Comparison of ENCODE assay signal across 34 cellular contexts in the genomic region with DNA sequence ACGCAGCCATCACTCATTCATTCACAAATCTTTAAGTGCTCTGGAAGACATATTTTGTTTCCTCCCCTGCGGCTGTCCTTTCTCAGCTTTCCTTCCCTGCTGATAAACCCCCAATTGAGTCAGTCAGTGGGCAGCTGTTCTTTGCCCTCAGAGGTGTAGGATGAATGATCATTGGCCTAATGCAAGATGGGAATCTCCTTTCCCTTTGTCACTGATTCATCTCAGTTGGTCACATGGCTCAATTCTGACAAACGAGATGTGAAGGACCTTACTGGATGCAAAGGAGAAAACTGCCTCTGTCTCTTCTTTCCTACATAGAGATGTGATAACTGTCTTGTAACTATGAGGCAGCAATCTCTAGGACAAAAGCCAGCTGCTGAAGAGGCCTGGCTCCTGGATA. TPM values are rescaled to one million over a fixed set of nuclear protein-coding genes. Genes with fewer than 3 reads are reported as not detected.
DNase-seq lines count a peak whose midpoint lies in the region; ATAC-seq and TF ChIP-seq lines count a peak whose summit lies in the region.
"Had no signal": no experiment of that assay in that cellular context is flagged by ENCODE, and none has a peak within 500 bp of the region (broad histone marks: within the 10 kb centered on the region; RNA-seq: fewer than 3 reads in every experiment).

No MANE protein-coding gene starts in this region.

- no peak overlapping the region for H2BK120ac ChIP-seq in neuronal stem cell (ENCODE audit: low read depth, low read length)

- H3K4ac ChIP-seq in neuronal stem cell (ENCODE audit: low read length) = no peak overlapping the region

- H3K4me3 ChIP-seq in neuronal stem cell (ENCODE audit: low read length in 2 of 2) (no peak overlapping the region), PC-3 (ENCODE audit: low read length) (no peak overlapping the region), left lung (no peak overlapping the region)
- H3K4me3 ChIP-seq: cardiac muscle cell, coronary artery, GM23338, Peyer's patch, right atrium auricular region, uterus had no signal

- H3K79me1 ChIP-seq in neuronal stem cell (ENCODE audit: low read depth, low read length) = no peaks in the 10 kb centered on the region

- H3K36me3 ChIP-seq in neuronal stem cell (replicated peaks in 1 of 2; ENCODE audit: control insufficient read depth in 2 of 2, insufficient read depth in 2 of 2, low read length in 2 of 2) (no peaks in the 10 kb centered on the region), PC-3 (ENCODE audit: low read depth, low read length) (no peaks in the 10 kb centered on the region), left lung (peaks cover 0 to 5% of the 10 kb centered on the region in 2 donors)
- H3K36me3 ChIP-seq: cardiac muscle cell, Peyer's patch, right atrium auricular region, uterus had no signal

- H3K4me2 ChIP-seq in neuronal stem cell (ENCODE audit: insufficient read depth, low read length, poor library complexity, severe bottlenecking) (no peak overlapping the region), PC-3 (ENCODE audit: low read length) (no peak overlapping the region)
- H3K4me2 ChIP-seq: GM23338 had no signal

- H3K9ac ChIP-seq in neuronal stem cell (ENCODE audit: low read depth, low read length, poor library complexity) (no peak overlapping the region), PC-3 (ENCODE audit: low read length) (no peak overlapping the region)

- H3K23ac ChIP-seq in neuronal stem cell (ENCODE audit: low read depth, low read length, poor library complexity) = no peak overlapping the region

- whole genome bisulfite sequencing in neuronal stem cell (ENCODE audit: extremely low coverage in 2 of 2, insufficient read length in 2 of 2, insufficient replicate concordance in 1 of 2), 2 donors = no CpG with 5 or more reads among the region's 3 CpGs

- H3K18ac ChIP-seq in neuronal stem cell (ENCODE audit: low read length) = no peak overlapping the region

- H3K4me1 ChIP-seq in neuronal stem cell (ENCODE audit: control insufficient read depth in 2 of 2, insufficient read depth in 1 of 2, low read depth in 1 of 2, low read length in 2 of 2) = peaks cover 0 to 3% of the 10 kb centered on the region in 2 donors
- H3K4me1 ChIP-seq in PC-3 (ENCODE audit: insufficient read depth, low read length) = peaks cover 25% of the 10 kb centered on the region
- H3K4me1 ChIP-seq in left lung = no peaks in the 10 kb centered on the region
- H3K4me1 ChIP-seq: Peyer's patch, right atrium auricular region, uterus had no signal

- no peak overlapping the region for H4K91ac ChIP-seq in neuronal stem cell (ENCODE audit: low read depth, low read length, poor library complexity)

- H2BK5ac ChIP-seq in neuronal stem cell (ENCODE audit: low read length) = no peak overlapping the region

- H4K8ac ChIP-seq in neuronal stem cell (ENCODE audit: low read depth, low read length) = no peak overlapping the region

- POLR2A ChIA-PET in PC-3 (lab: Charles Lee; ENCODE audit: unreplicated experiment) = interaction anchor here (0.5 kb wide), 1 partner anchor 20 kb away, joined by 6 read pairs; no protein-coding TSS in a partner anchor

- no peak overlapping the region for H2BK12ac ChIP-seq in neuronal stem cell (ENCODE audit: low read length)

- H3K4me3 Mint-ChIP-seq in IgD-negative memory B cell = no peak overlapping the region
- H3K4me3 Mint-ChIP-seq: activated CD4-positive, alpha-beta T cell treated with anti-CD3 and anti-CD28 coated beads, Interleukin-2, amount 10 ng/mL, durations not matched to agents 24 days and 14 days; GM23338; neural crest cell; stimulated activated naive CD8-positive, alpha-beta T cell treated with anti-CD3 and anti-CD28 coated beads, Interleukin-15, amount 100 ng/mL, for 72 hours; T-cell had no signal

- in situ Hi-C loops in Caki2 (cut with HindIII; ENCODE audit: low pct_unique_long_range_greater_than_20kb, low sequenced_read_pairs) = no loop called here

- no peaks in the 10 kb centered on the region for H3K36me3 Mint-ChIP-seq in IgD-negative memory B cell

- no peak overlapping the region for H3K14ac ChIP-seq in neuronal stem cell (ENCODE audit: low read length)

- DNase-seq in Caki2 (ENCODE audit: low read depth) (peak; percentile 10), amniotic epithelial cell (ENCODE audit: low read depth) (peak; percentile 45), neuronal stem cell (ENCODE audit: low spot score) (no peak), PC-3 (no peak), left lung (no peak), DMS153 (lab: John Stamatoyannopoulos, UW) (no peak)
- DNase-seq: activated CD4-positive, alpha-beta T cell treated with anti-CD3 and anti-CD28 coated beads, Interleukin-2, amount 10 ng/mL, durations not matched to agents 24 days and 14 days; activated effector memory CD4-positive, alpha-beta T cell treated with Interleukin-2 at 50 U/mL for 16 hours; activated T-cell treated with anti-CD3 and anti-CD28 coated beads, Interleukin-2, amount 50 U/mL, for 1 hour; anterior cingulate cortex; C1 segment of cervical spinal cord; COR-L47; DND-41; effector CD8-positive, alpha-beta T cell; hypothalamus; NCI-H1930; NCI-H526; Peyer's patch; posterior cingulate gyrus; stimulated activated CD4-positive, alpha-beta T cell treated with anti-CD3 and anti-CD28 coated beads, Interleukin-2, amount 100 ng/mL, for 24 hours; stimulated activated CD8-positive, alpha-beta memory T cell treated with anti-CD3 and anti-CD28 coated beads, Interleukin-4, amount 100 ng/mL, for 48 hours; stimulated activated naive CD8-positive, alpha-beta T cell treated with anti-CD3 and anti-CD28 coated beads, Interleukin-15, amount 100 ng/mL, for 72 hours; T-cell; uterus had no signal

- H3K27ac ChIP-seq in neuronal stem cell (replicated peaks; ENCODE audit: low read length) (no peak overlapping the region), PC-3 (ENCODE audit: low read length) (no peak overlapping the region), left lung (no peak overlapping the region)
- H3K27ac ChIP-seq: cardiac muscle cell, coronary artery, epithelial cell of prostate, Peyer's patch, right atrium auricular region, uterus had no signal

- H4K20me1 ChIP-seq in PC-3 (ENCODE audit: low read length) = no peaks in the 10 kb centered on the region

- H3K4me1 Mint-ChIP-seq in IgD-negative memory B cell = peaks cover 22 to 41% (median 31%) of the 10 kb centered on the region in 3 donors
- H3K4me1 Mint-ChIP-seq: activated CD4-positive, alpha-beta T cell treated with anti-CD3 and anti-CD28 coated beads, Interleukin-2, amount 10 ng/mL, durations not matched to agents 24 days and 14 days; stimulated activated naive CD8-positive, alpha-beta T cell treated with anti-CD3 and anti-CD28 coated beads, Interleukin-15, amount 100 ng/mL, for 72 hours had no signal

- peaks cover 0 to 3% of the 10 kb centered on the region in 2 donors for H3K9me3 ChIP-seq in neuronal stem cell (replicated peaks in 1 of 2; ENCODE audit: control insufficient read depth in 2 of 2, insufficient read depth in 1 of 2, low read depth in 1 of 2, low read length in 2 of 2)
- no peaks in the 10 kb centered on the region for H3K9me3 ChIP-seq in PC-3 (ENCODE audit: low read length)
- peaks cover 0 to 19% of the 10 kb centered on the region in 2 donors for H3K9me3 ChIP-seq in left lung
- H3K9me3 ChIP-seq: uterus had no signal

- no peak overlapping the region for H2AK5ac ChIP-seq in neuronal stem cell (ENCODE audit: low read depth, low read length)

- no peaks in the 10 kb centered on the region for H3K27me3 Mint-ChIP-seq in IgD-negative memory B cell
- H3K27me3 Mint-ChIP-seq: activated CD4-positive, alpha-beta T cell treated with anti-CD3 and anti-CD28 coated beads, Interleukin-2, amount 10 ng/mL, durations not matched to agents 24 days and 14 days; stimulated activated naive CD8-positive, alpha-beta T cell treated with anti-CD3 and anti-CD28 coated beads, Interleukin-15, amount 100 ng/mL, for 72 hours; T-cell had no signal

- BruUV-seq in PC-3 (replicated peaks; lab: Mats Ljungman, UMichigan) = no TSS peak

- CTCF ChIA-PET in PC-3 (lab: Charles Lee) = no interaction called here

- H3K27ac Mint-ChIP-seq in IgD-negative memory B cell = peak overlapping the region in 2 of 3 donors; percentile 35 to 82
- H3K27ac Mint-ChIP-seq: activated CD4-positive, alpha-beta T cell treated with anti-CD3 and anti-CD28 coated beads, Interleukin-2, amount 10 ng/mL, durations not matched to agents 24 days and 14 days; activated naive CD4-positive, alpha-beta T cell treated with anti-CD3 and anti-CD28 coated beads, Interleukin-2, amount 50 U/mL, for 72 hours; GM23338; stimulated activated naive CD8-positive, alpha-beta T cell treated with anti-CD3 and anti-CD28 coated beads, Interleukin-15, amount 100 ng/mL, for 72 hours; T-cell had no signal

- no peaks in the 10 kb centered on the region for H3F3A ChIP-seq in PC-3 (ENCODE audit: low read length, unreplicated experiment)

- intact Hi-C loops in PC-3 (cut with micrococcal nuclease) (no loop called here), left lung (cut with DNase I) (no loop called here)

- TF ChIP-seq CTCF in PC-3 (conservative IDR thresholded peaks at IDR 0.05; ENCODE audit: low read depth, low read length) (no peak), left lung (IDR thresholded peaks at IDR 0.05) (no peak)

- H3K79me2 ChIP-seq in PC-3 (ENCODE audit: low read length) = no peaks in the 10 kb centered on the region

- H2BK15ac ChIP-seq in neuronal stem cell (ENCODE audit: low read length) = no peak overlapping the region

- H2AFZ ChIP-seq in neuronal stem cell (ENCODE audit: low read length) = peak overlapping the region; percentile 38
- no peak overlapping the region for H2AFZ ChIP-seq in PC-3 (ENCODE audit: low read length)
- H2AFZ ChIP-seq: GM23338 had no signal

- H3K9me3 Mint-ChIP-seq in IgD-negative memory B cell = peaks cover 3 to 5% (median 3%) of the 10 kb centered on the region in 3 donors
- H3K9me3 Mint-ChIP-seq: activated CD4-positive, alpha-beta T cell treated with anti-CD3 and anti-CD28 coated beads, Interleukin-2, amount 10 ng/mL, durations not matched to agents 24 days and 14 days had no signal

- ATAC-seq in PC-3 (no peak), left lung (no peak)
- ATAC-seq: activated naive CD4-positive, alpha-beta T cell treated with anti-CD3 and anti-CD28 coated beads, Interleukin-2, amount 50 U/mL, for 72 hours; GM23338; stimulated activated naive CD8-positive, alpha-beta T cell treated with anti-CD3 and anti-CD28 coated beads, Interleukin-15, amount 100 ng/mL, for 72 hours; T-cell had no signal

- H3K27me3 ChIP-seq in neuronal stem cell (ENCODE audit: control insufficient read depth in 3 of 3, insufficient read depth in 3 of 3, low read depth in 1 of 3, low read length in 3 of 3) = no peaks in the 10 kb centered on the region
- H3K27me3 ChIP-seq in PC-3 (ENCODE audit: low read length) = no peaks in the 10 kb centered on the region
- H3K27me3 ChIP-seq in left lung = no peaks in the 10 kb centered on the region
- H3K27me3 ChIP-seq: cardiac muscle cell, Peyer's patch, right atrium auricular region, uterus had no signal

- H3K9me2 ChIP-seq in PC-3 (replicated peaks; ENCODE audit: low read length) = no peaks in the 10 kb centered on the region

RNA-seq across cellular contexts. Expression of a gene that starts 44.6 kb away (rescaled TPM):
- total RNA-seq in Caki2 (2014; rRNA removed; shearing (Covaris generic); ENCODE audit: low replicate concordance) = 0.17 and 0.84 TPM in 2 replicates
- not detected for polyA plus RNA-seq in IgD-negative memory B cell
- polyA plus RNA-seq in neuronal stem cell (2013, experiment 1 of 2) = 0.25 TPM
- polyA plus RNA-seq in neuronal stem cell (2013, experiment 2 of 2) = 0.28 TPM
- total RNA-seq in PC-3 (2014; rRNA removed) (0.26 TPM in 1 of 2 replicates, not detected in the other), left lung (1 to 10 TPM in 1 of 2 donors, under 1 TPM in 1; 0.73 to 2.3 TPM)
- total RNA-seq: activated CD4-positive, alpha-beta T cell treated with anti-CD3 and anti-CD28 coated beads, Interleukin-2, amount 10 ng/mL, durations not matched to agents 24 days and 14 days; activated CD8-positive, alpha-beta memory T cell treated with anti-CD3 and anti-CD28 coated beads for 36 hours; lung microvascular endothelial cell had no signal

Comparison
In these comparisons a context has a peak if more than half of its experiments do, and no peak if none do; other contexts are left out.
1. DNase-seq: peak in Caki2 (single experiment) and amniotic epithelial cell (single experiment); none in neuronal stem cell (single experiment), PC-3 (single experiment), left lung (0 of 2) and DMS153 (single experiment).